Comparison of ENCODE assay signal across 16 cellular contexts in genomic region chr2:189348369-189348768, GRCh38.
DNase-seq lines count a peak whose midpoint lies in the region; ATAC-seq and TF ChIP-seq lines count a peak whose summit lies in the region.
"Had no signal": no experiment of that assay in that cellular context is flagged by ENCODE, and none has a peak within 500 bp of the region (broad histone marks: within the 10 kb centered on the region; RNA-seq: fewer than 3 reads in every experiment).

No MANE protein-coding gene starts in this region.

- TF ChIP-seq EP300 in gastroesophageal sphincter (IDR thresholded peaks at IDR 0.05) (no peak), stomach (IDR thresholded peaks at IDR 0.05) (no peak)

- H3K36me3 ChIP-seq in RWPE2 (ENCODE audit: low read depth) (no peaks in the 10 kb centered on the region), gastroesophageal sphincter (no peaks in the 10 kb centered on the region), stomach (no peaks in the 10 kb centered on the region)
- H3K36me3 ChIP-seq: SJCRH30 had no signal

- H3K4me3 ChIP-seq in RWPE2 (ENCODE audit: severe bottlenecking) (no peak overlapping the region), gastroesophageal sphincter (no peak overlapping the region), stomach (no peak overlapping the region)
- H3K4me3 ChIP-seq: SJCRH30 had no signal

- no peak for ATAC-seq in RWPE2 (ENCODE audit: low read depth)
- peak; percentile 39 for ATAC-seq in gastroesophageal sphincter
- ATAC-seq: stimulated activated naive CD8-positive, alpha-beta T cell treated with anti-CD3 and anti-CD28 coated beads, Interleukin-15, amount 100 ng/mL, for 72 hours had no signal

- H3K27me3 ChIP-seq in RWPE2 (ENCODE audit: insufficient read depth, poor library complexity, severe bottlenecking) (no peaks in the 10 kb centered on the region), gastroesophageal sphincter (no peaks in the 10 kb centered on the region), stomach (no peaks in the 10 kb centered on the region)
- H3K27me3 ChIP-seq: SJCRH30 had no signal

- TF ChIP-seq POLR2A in gastroesophageal sphincter (IDR thresholded peaks at IDR 0.05) (no peak), stomach (IDR thresholded peaks at IDR 0.05) (no peak)

- DNase-seq in HCEC 1CT: peak; percentile 33
- DNase-seq in RWPE2 (ENCODE audit: low spot score): no peak
- DNase-seq in stomach: no peak
- no peak for DNase-seq in NCI-H748 treated with DMSO at 0.1 percent for 48 hours (lab: John Stamatoyannopoulos, UW)
- no peak for DNase-seq in OCI-M1 (lab: John Stamatoyannopoulos, UW)
- DNase-seq in NCI-H1417 treated with DMSO at 0.1 percent for 48 hours (lab: John Stamatoyannopoulos, UW): no peak
- DNase-seq: activated B cell treated with CpG ODN at 0.5 μM for 24 hours; CD8-positive, alpha-beta memory T cell; effector memory CD4-positive, alpha-beta T cell; hypothalamus; NCI-H1092; NCI-H510A; SJCRH30; stimulated activated CD4-positive, alpha-beta T cell treated with anti-CD3 and anti-CD28 coated beads, Interleukin-4, amount 100 ng/mL, for 4 hours; stimulated activated naive CD8-positive, alpha-beta T cell treated with anti-CD3 and anti-CD28 coated beads, Interleukin-15, amount 100 ng/mL, for 72 hours had no signal

- intact Hi-C loops in stomach (cut with DNase I; ENCODE audit: low total_unique reads): no loop called here

- H3K27ac ChIP-seq in RWPE2 (ENCODE audit: poor library complexity, severe bottlenecking) (peak overlapping the region; percentile 30), gastroesophageal sphincter (peak overlapping the region; percentile 27 to 79 (median 68)), stomach (peak overlapping the region in 3 of 5 donors; percentile 69 to 78 (median 73))

- peaks cover 3% of the 10 kb centered on the region for H3K4me1 ChIP-seq in RWPE2 (ENCODE audit: insufficient read depth, poor library complexity, severe bottlenecking)
- H3K4me1 ChIP-seq in gastroesophageal sphincter: peaks cover 0 to 48% (median 6%) of the 10 kb centered on the region in 3 donors
- H3K4me1 ChIP-seq in stomach: peaks cover 0 to 28% (median 10%) of the 10 kb centered on the region in 4 donors

- H3K9me3 ChIP-seq in RWPE2 (ENCODE audit: severe bottlenecking) (no peaks in the 10 kb centered on the region), gastroesophageal sphincter (peaks cover 0 to 5% (median 0%) of the 10 kb centered on the region in 3 donors), stomach (no peaks in the 10 kb centered on the region)

- TF ChIP-seq CTCF in RWPE2 (IDR thresholded peaks at IDR 0.05; ENCODE audit: poor library complexity, severe bottlenecking) (no peak), gastroesophageal sphincter (IDR thresholded peaks at IDR 0.05) (no peak), stomach (IDR thresholded peaks at IDR 0.05) (no peak)

- 58 to 65% methylated on average over 1 of the region's 1 CpG for WGBS in gastroesophageal sphincter (ENCODE audit: low coverage in 1 of 2), 2 donors
- 44 to 89% (median 76%) methylated on average over 1 of the region's 1 CpG for WGBS in stomach, 5 donors
